Comparison of ENCODE assay signal across 26 cellular contexts in the genomic region with DNA sequence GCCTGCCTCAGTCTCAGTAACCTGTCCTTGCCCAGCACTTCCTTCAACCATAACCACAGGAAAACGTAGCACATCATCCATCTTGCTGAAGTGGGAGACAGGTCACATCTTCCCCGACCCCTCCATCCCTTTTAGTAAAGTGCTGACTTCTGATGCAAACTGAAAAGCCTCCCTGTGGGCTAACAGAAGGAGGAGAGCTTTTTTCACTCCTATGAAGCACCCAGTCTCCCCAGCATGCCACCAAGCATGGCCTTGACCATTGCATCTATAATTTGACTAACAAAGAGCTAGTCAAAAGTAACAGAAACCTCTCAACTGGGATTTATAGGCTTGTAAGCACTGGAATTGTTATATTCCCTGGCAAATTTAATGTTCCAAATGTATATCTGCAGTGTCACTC.
"Had no signal": no experiment of that assay in that cellular context is flagged by ENCODE, and none has a peak within 500 bp of the region (broad histone marks: within the 10 kb centered on the region; RNA-seq: fewer than 3 reads in every experiment).

No MANE protein-coding gene starts in this region.

- H3K27ac Mint-ChIP-seq: dendritic cell treated with granulocyte-macrophage colony-stimulating factor and Interleukin-4, amounts not matched to agents 40 ng/mL and 50 ng/mL, for 4 days; effector memory CD8-positive, alpha-beta T cell; immature natural killer cell; memory B cell; natural killer cell treated with Interleukin-12 subunit alpha and Interleukin-12 subunit beta and Interleukin-15 and Interleukin-18, amount 100 ng/mL, for 72 hours; progenitor cell of endocrine pancreas had no signal

- FAIRE-seq: kidney, pancreas had no signal

- H3K4me2 ChIP-seq: smooth muscle cell had no signal

- H3K9me3 Mint-ChIP-seq: dendritic cell treated with granulocyte-macrophage colony-stimulating factor and Interleukin-4, amounts not matched to agents 40 ng/mL and 50 ng/mL, for 4 days had no signal

- H3K9me3 ChIP-seq: esophagus squamous epithelium, gastroesophageal sphincter, left ventricle myocardium inferior, lower lobe of right lung, pancreas, suprapubic skin, thyroid gland, upper lobe of left lung, vagina had no signal

- H3K4me1 ChIP-seq: esophagus squamous epithelium, gastroesophageal sphincter, left ventricle myocardium inferior, lower lobe of right lung, pancreas, suprapubic skin, thyroid gland, upper lobe of left lung, vagina had no signal

- H3K36me3 ChIP-seq: esophagus squamous epithelium, gastroesophageal sphincter, left ventricle myocardium inferior, lower lobe of right lung, pancreas, suprapubic skin, thyroid gland, upper lobe of left lung, vagina had no signal

- ATAC-seq: effector memory CD8-positive, alpha-beta T cell; gastroesophageal sphincter; left cardiac atrium; lower lobe of right lung; natural killer cell treated with Interleukin-12 subunit alpha and Interleukin-12 subunit beta and Interleukin-15 and Interleukin-18, amount 100 ng/mL, for 72 hours; pancreas; right cardiac atrium; stimulated activated naive CD8-positive, alpha-beta T cell treated with anti-CD3 and anti-CD28 coated beads, Interleukin-15, Interleukin-2, amounts not matched to agents 100 U/mL and 50 U/mL, for 24 hours had no signal

- H3K27ac ChIP-seq: epithelial cell of prostate, esophagus squamous epithelium, gastroesophageal sphincter, left ventricle myocardium inferior, lower lobe of right lung, pancreas, suprapubic skin, thyroid gland, upper lobe of left lung, vagina had no signal

- H3K27me3 Mint-ChIP-seq: dendritic cell treated with granulocyte-macrophage colony-stimulating factor and Interleukin-4, amounts not matched to agents 40 ng/mL and 50 ng/mL, for 4 days; effector memory CD8-positive, alpha-beta T cell; memory B cell; natural killer cell treated with Interleukin-12 subunit alpha and Interleukin-12 subunit beta and Interleukin-15 and Interleukin-18, amount 100 ng/mL, for 72 hours; progenitor cell of endocrine pancreas had no signal

- H3K4me3 Mint-ChIP-seq: dendritic cell treated with granulocyte-macrophage colony-stimulating factor and Interleukin-4, amounts not matched to agents 40 ng/mL and 50 ng/mL, for 4 days; effector memory CD8-positive, alpha-beta T cell; immature natural killer cell; memory B cell; natural killer cell treated with Interleukin-12 subunit alpha and Interleukin-12 subunit beta and Interleukin-15 and Interleukin-18, amount 100 ng/mL, for 72 hours had no signal

- H3K36me3 Mint-ChIP-seq: immature natural killer cell; memory B cell; natural killer cell treated with Interleukin-12 subunit alpha and Interleukin-12 subunit beta and Interleukin-15 and Interleukin-18, amount 100 ng/mL, for 72 hours had no signal

- H3K27me3 ChIP-seq: esophagus squamous epithelium, gastroesophageal sphincter, pancreas, suprapubic skin, thyroid gland, upper lobe of left lung, vagina had no signal

- H3K4me3 ChIP-seq: esophagus squamous epithelium, gastroesophageal sphincter, left ventricle myocardium inferior, lower lobe of right lung, pancreas, smooth muscle cell, suprapubic skin, thyroid gland, upper lobe of left lung, vagina had no signal

- DNase-seq: effector memory CD8-positive, alpha-beta T cell; esophagus squamous epithelium; foreskin fibroblast; glutamatergic neuron; immature natural killer cell; kidney; left cardiac atrium; left ventricle myocardium inferior; lower lobe of right lung; midbrain; occipital lobe; pancreas; right cardiac atrium; stimulated activated CD4-positive, alpha-beta T cell treated with anti-CD3 and anti-CD28 coated beads, Interleukin-2, amount 100 ng/mL, for 48 hours; stimulated activated naive CD8-positive, alpha-beta T cell treated with anti-CD3 and anti-CD28 coated beads, Interleukin-15, Interleukin-2, amounts not matched to agents 100 U/mL and 50 U/mL, for 24 hours; thyroid gland; upper lobe of left lung had no signal

- H3K4me1 Mint-ChIP-seq: immature natural killer cell, memory B cell had no signal
